ENCODE assay signal across 9 cellular contexts in genomic region chr10:91672021-91672608, GRCh38.
DNase-seq lines count a peak whose midpoint lies in the region; ATAC-seq and TF ChIP-seq lines count a peak whose summit lies in the region.
"Had no signal": no experiment of that assay in that cellular context is flagged by ENCODE, and none has a peak within 500 bp of the region (broad histone marks: within the 10 kb centered on the region; RNA-seq: fewer than 3 reads in every experiment).

No MANE protein-coding gene starts in this region.

- H3K9me3 Mint-ChIP-seq in nephron progenitor cell: no peaks in the 10 kb centered on the region
- H3K9me3 Mint-ChIP-seq: activated CD4-positive, alpha-beta T cell treated with anti-CD3 and anti-CD28 coated beads, Interleukin-2, amount 10 ng/mL, durations not matched to agents 24 days and 14 days had no signal

- DNase-seq in GDM1 (lab: John Stamatoyannopoulos, UW): peak; percentile 59
- DNase-seq in NCI-H2196 treated with DMSO at 0.1 percent for 48 hours (lab: John Stamatoyannopoulos, UW; ENCODE audit: unreplicated experiment): peak; percentile 2
- DNase-seq in astrocyte of the spinal cord (ENCODE audit: low read depth, low spot score): peak; percentile 25
- peak; percentile 62 for DNase-seq in nephron progenitor cell
- no peak for DNase-seq in activated naive CD4-positive, alpha-beta T cell treated with Interleukin-2 at 50 U/mL for 16 hours
- no peak for DNase-seq in SIG-M5 (lab: John Stamatoyannopoulos, UW)
- no peak for DNase-seq in activated CD4-positive, alpha-beta T cell treated with anti-CD3 and anti-CD28 coated beads, Interleukin-2, amount 50 U/mL, for 1 hour
- DNase-seq: activated CD4-positive, alpha-beta T cell treated with anti-CD3 and anti-CD28 coated beads, Interleukin-2, amount 10 ng/mL, durations not matched to agents 24 days and 14 days had no signal

- in situ Hi-C loops in astrocyte of the spinal cord (cut with HindIII; ENCODE audit: low sequenced_read_pairs): no loop called here

- peaks cover 6% of the 10 kb centered on the region for H3K27me3 Mint-ChIP-seq in nephron progenitor cell (ENCODE audit: low read depth, poor library complexity)

- H3K4me3 Mint-ChIP-seq in nephron progenitor cell: peak overlapping the region; percentile 47
- H3K4me3 Mint-ChIP-seq: activated CD4-positive, alpha-beta T cell treated with anti-CD3 and anti-CD28 coated beads, Interleukin-2, amount 10 ng/mL, durations not matched to agents 24 days and 14 days had no signal

- peak overlapping the region; percentile 77 for H3K27ac Mint-ChIP-seq in nephron progenitor cell
- H3K27ac Mint-ChIP-seq: activated CD4-positive, alpha-beta T cell treated with anti-CD3 and anti-CD28 coated beads, Interleukin-2, amount 10 ng/mL, durations not matched to agents 24 days and 14 days had no signal

- H3K4me3 ChIP-seq in astrocyte of the spinal cord (ENCODE audit: low read depth, low read length): no peak overlapping the region

- H3K4me1 Mint-ChIP-seq in nephron progenitor cell: peaks cover 21% of the 10 kb centered on the region

- no peak for ATAC-seq in HG03439 (IDR thresholded peaks at IDR 0.05; ENCODE audit: unreplicated experiment)

- TF ChIP-seq CTCF in astrocyte of the spinal cord (IDR thresholded peaks at IDR 0.05; ENCODE audit: low read depth, low read length): no peak
- TF ChIP-seq CTCF in nephron progenitor cell (IDR thresholded peaks at IDR 0.05): no peak

- no peaks in the 10 kb centered on the region for H3K36me3 Mint-ChIP-seq in nephron progenitor cell (ENCODE audit: low read depth)

Comparison
In these comparisons a context has a peak if more than half of its experiments do, and no peak if none do; other contexts are left out.
1. DNase-seq: peak in GDM1 (single experiment), NCI-H2196 treated with DMSO at 0.1 percent for 48 hours (single experiment), astrocyte of the spinal cord (single experiment) and nephron progenitor cell (single experiment); none in activated naive CD4-positive, alpha-beta T cell treated with Interleukin-2 at 50 U/mL for 16 hours (single experiment), SIG-M5 (single experiment) and activated CD4-positive, alpha-beta T cell treated with anti-CD3 and anti-CD28 coated beads, Interleukin-2, amount 50 U/mL, for 1 hour (single experiment).